18 cellular contexts compared by ENCODE assay signal in the genomic region with DNA sequence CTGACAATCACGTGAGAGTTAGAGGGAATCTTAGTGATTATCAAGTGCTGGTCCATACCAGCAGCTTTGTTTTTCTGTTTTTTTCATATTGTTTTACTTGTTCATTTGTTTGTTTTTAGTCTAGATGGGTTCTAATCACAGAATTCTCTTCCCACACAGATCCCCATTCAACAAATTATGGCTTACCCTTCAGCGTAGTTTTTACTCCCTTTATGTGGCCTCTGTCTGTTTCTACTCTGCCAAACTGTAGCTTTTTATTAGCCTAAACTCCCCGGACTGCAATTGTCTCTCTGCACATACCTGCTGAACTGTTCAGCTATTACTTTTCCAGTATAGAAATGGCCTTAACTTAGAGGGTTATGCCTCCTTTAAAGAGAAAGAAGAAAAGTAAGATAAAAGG.
DNase-seq lines count a peak whose midpoint lies in the region; ATAC-seq and TF ChIP-seq lines count a peak whose summit lies in the region.
"Had no signal": no experiment of that assay in that cellular context is flagged by ENCODE, and none has a peak within 500 bp of the region (broad histone marks: within the 10 kb centered on the region; RNA-seq: fewer than 3 reads in every experiment).

No MANE protein-coding gene starts in this region.

- no peaks in the 10 kb centered on the region for H3K27me3 Mint-ChIP-seq in neural progenitor cell (ENCODE audit: insufficient read depth, low read depth)
- peaks cover 0 to 3% (median 0%) of the 10 kb centered on the region in 5 donors for H3K27me3 Mint-ChIP-seq in naive thymus-derived CD8-positive, alpha-beta T cell
- H3K27me3 Mint-ChIP-seq: B cell; CD4-positive, alpha-beta T cell had no signal

- H3K9ac ChIP-seq in neural progenitor cell, result no peak overlapping the region
- H3K9ac ChIP-seq: BLaER1 treated with 17β-estradiol and CSF1 and Interleukin-3, amounts not matched to agents 10 nM and 100 nM had no signal

- no peak overlapping the region for H3K4me3 ChIP-seq in HEK293 (ENCODE audit: low read depth, low read length)
- H3K4me3 ChIP-seq in neural progenitor cell, result no peak overlapping the region
- H3K4me3 ChIP-seq: A549; BLaER1 treated with 17β-estradiol and CSF1 and Interleukin-3, amounts not matched to agents 10 nM and 100 nM had no signal

- H3F3A ChIP-seq in neural progenitor cell (ENCODE audit: low read depth), result no peaks in the 10 kb centered on the region

- no peaks in the 10 kb centered on the region for H3K36me3 Mint-ChIP-seq in neural progenitor cell
- H3K36me3 Mint-ChIP-seq in naive thymus-derived CD8-positive, alpha-beta T cell, result no peaks in the 10 kb centered on the region
- H3K36me3 Mint-ChIP-seq: CD8-positive, alpha-beta T cell had no signal

- DNase-seq in NCI-H2227 treated with DMSO at 0.1 percent for 48 hours (lab: John Stamatoyannopoulos, UW) (peak; percentile 10), NCI-H2227 (lab: John Stamatoyannopoulos, UW; ENCODE audit: unreplicated experiment) (no peak), neural progenitor cell (ENCODE audit: low spot score) (no peak)
- no peak for DNase-seq in naive thymus-derived CD8-positive, alpha-beta T cell
- DNase-seq: AML-193; Caco-2; Calu3; CD4-positive, alpha-beta T cell; CD8-positive, alpha-beta T cell; DMS79 treated with DMSO at 0.1 percent for 48 hours; GF-D8 had no signal

- CTCF ChIA-PET in HEK293 (lab: Yijun Ruan, JAX), result no interaction called here

- no peaks in the 10 kb centered on the region for H4K20me1 ChIP-seq in neural progenitor cell (ENCODE audit: low read depth)
- H4K20me1 ChIP-seq: BLaER1 treated with 17β-estradiol and CSF1 and Interleukin-3, amounts not matched to agents 10 nM and 100 nM had no signal

- no peaks in the 10 kb centered on the region for H3K27me3 ChIP-seq in neural progenitor cell
- H3K27me3 ChIP-seq: BLaER1 treated with 17β-estradiol and CSF1 and Interleukin-3, amounts not matched to agents 10 nM and 100 nM had no signal

- POLR2A ChIA-PET in HEK293 (lab: Yijun Ruan, JAX), result no interaction called here
- POLR2A ChIA-PET in naive thymus-derived CD8-positive, alpha-beta T cell (lab: Charles Lee), result no interaction called here

- H3K27ac ChIP-seq in HEK293 (ENCODE audit: extremely low read depth, low read depth, low read length) (no peak overlapping the region), neural progenitor cell (no peak overlapping the region)
- H3K27ac ChIP-seq: 22Rv1; BLaER1 treated with 17β-estradiol and CSF1 and Interleukin-3, amounts not matched to agents 10 nM and 100 nM; C4-2B had no signal

- no peak for ATAC-seq in HG02798 (IDR thresholded peaks at IDR 0.05; ENCODE audit: poor library complexity, unreplicated experiment)
- ATAC-seq in naive thymus-derived CD8-positive, alpha-beta T cell, result no peak
- ATAC-seq: A549; CD8-positive, alpha-beta T cell had no signal

- no peak overlapping the region for H3K4me2 ChIP-seq in neural progenitor cell
- H3K4me2 ChIP-seq: A549; BLaER1 treated with 17β-estradiol and CSF1 and Interleukin-3, amounts not matched to agents 10 nM and 100 nM had no signal

- no peaks in the 10 kb centered on the region for H3K9me3 Mint-ChIP-seq in neural progenitor cell
- peaks cover 0 to 3% (median 0%) of the 10 kb centered on the region in 9 donors for H3K9me3 Mint-ChIP-seq in naive thymus-derived CD8-positive, alpha-beta T cell
- H3K9me3 Mint-ChIP-seq: CD8-positive, alpha-beta T cell had no signal

- H3K4me1 ChIP-seq in HEK293 (ENCODE audit: control insufficient read depth, insufficient read depth, low read length) (no peaks in the 10 kb centered on the region; the same call in 1 of the 2 replicates), neural progenitor cell (peaks cover 15% of the 10 kb centered on the region)
- H3K4me1 ChIP-seq: A549 had no signal

- no peak overlapping the region for H3K4me3 Mint-ChIP-seq in neural progenitor cell
- H3K4me3 Mint-ChIP-seq in naive thymus-derived CD8-positive, alpha-beta T cell, result no peak overlapping the region
- H3K4me3 Mint-ChIP-seq: B cell; CD4-positive, alpha-beta T cell; CD8-positive, alpha-beta T cell had no signal

- H3K79me2 ChIP-seq in neural progenitor cell (ENCODE audit: low read depth), result no peaks in the 10 kb centered on the region

- peak overlapping the region; percentile 1 for H2AFZ ChIP-seq in neural progenitor cell (replicated peaks)

- H3K9me3 ChIP-seq in HEK293 (ENCODE audit: control insufficient read depth, insufficient read depth, low read depth, low read length), result no peaks in the 10 kb centered on the region
- no peaks in the 10 kb centered on the region for H3K9me3 ChIP-seq in neural progenitor cell (ENCODE audit: low read depth)
- H3K9me3 ChIP-seq: A549; BLaER1 treated with 17β-estradiol and CSF1 and Interleukin-3, amounts not matched to agents 10 nM and 100 nM; Caco-2 had no signal

- no peak overlapping the region for H3K27ac Mint-ChIP-seq in neural progenitor cell
- no peak overlapping the region for H3K27ac Mint-ChIP-seq in naive thymus-derived CD8-positive, alpha-beta T cell
- H3K27ac Mint-ChIP-seq: B cell; CD4-positive, alpha-beta T cell; CD8-positive, alpha-beta T cell had no signal

- H3K4me1 Mint-ChIP-seq in neural progenitor cell, result no peaks in the 10 kb centered on the region
- no peaks in the 10 kb centered on the region for H3K4me1 Mint-ChIP-seq in naive thymus-derived CD8-positive, alpha-beta T cell
- H3K4me1 Mint-ChIP-seq: B cell had no signal

- no peak for TF ChIP-seq CTCF in HEK293 (tag by site-specific recombination; IDR thresholded peaks at IDR 0.05)
- no peak for TF ChIP-seq CTCF in neural progenitor cell (IDR thresholded peaks at IDR 0.05)

- H3K36me3 ChIP-seq in HEK293 (ENCODE audit: control insufficient read depth in 2 of 2, insufficient read depth in 1 of 2, low read length in 2 of 2) (no peaks in the 10 kb centered on the region), neural progenitor cell (no peaks in the 10 kb centered on the region)
- H3K36me3 ChIP-seq: BLaER1 treated with 17β-estradiol and CSF1 and Interleukin-3, amounts not matched to agents 10 nM and 100 nM had no signal

TF ChIP-seq in HEK293, 187 proteins besides CTCF, POLR2A, EP300 and RAD21:
- TF ChIP-seq ZNF610 (tag by site-specific recombination; IDR thresholded peaks at IDR 0.05; ENCODE audit: borderline replicate concordance) (no peak), ZNF19 (tag by site-specific recombination; IDR thresholded peaks at IDR 0.05; ENCODE audit: low read depth) (no peak), ZNF324 (tag by site-specific recombination; IDR thresholded peaks at IDR 0.05) (no peak), ZBTB8A (tag by site-specific recombination; IDR thresholded peaks at IDR 0.05) (no peak), MZF1 (tag by site-specific recombination; IDR thresholded peaks at IDR 0.05; ENCODE audit: borderline replicate concordance) (peak; percentile 79; the same call in 1 of the 2 replicates), GLIS1 (tag by site-specific recombination; IDR thresholded peaks at IDR 0.05) (no peak), ZNF670 (tag by site-specific recombination; IDR thresholded peaks at IDR 0.05; ENCODE audit: low read depth) (no peak), SETDB1 (IDR thresholded peaks at IDR 0.05; ENCODE audit: insufficient read length, low read length) (no peak), PRDM1 (tag by site-specific recombination; IDR thresholded peaks at IDR 0.05) (no peak), YY2 (tag by site-specific recombination; IDR thresholded peaks at IDR 0.05) (no peak)
- TF ChIP-seq, protein P1, sequence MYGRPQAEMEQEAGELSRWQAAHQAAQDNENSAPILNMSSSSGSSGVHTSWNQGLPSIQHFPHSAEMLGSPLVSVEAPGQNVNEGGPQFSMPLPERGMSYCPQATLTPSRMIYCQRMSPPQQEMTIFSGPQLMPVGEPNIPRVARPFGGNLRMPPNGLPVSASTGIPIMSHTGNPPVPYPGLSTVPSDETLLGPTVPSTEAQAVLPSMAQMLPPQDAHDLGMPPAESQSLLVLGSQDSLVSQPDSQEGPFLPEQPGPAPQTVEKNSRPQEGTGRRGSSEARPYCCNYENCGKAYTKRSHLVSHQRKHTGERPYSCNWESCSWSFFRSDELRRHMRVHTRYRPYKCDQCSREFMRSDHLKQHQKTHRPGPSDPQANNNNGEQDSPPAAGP (tag by site-specific recombination; IDR thresholded peaks at IDR 0.05), result no peak
- TF ChIP-seq, protein P2, sequence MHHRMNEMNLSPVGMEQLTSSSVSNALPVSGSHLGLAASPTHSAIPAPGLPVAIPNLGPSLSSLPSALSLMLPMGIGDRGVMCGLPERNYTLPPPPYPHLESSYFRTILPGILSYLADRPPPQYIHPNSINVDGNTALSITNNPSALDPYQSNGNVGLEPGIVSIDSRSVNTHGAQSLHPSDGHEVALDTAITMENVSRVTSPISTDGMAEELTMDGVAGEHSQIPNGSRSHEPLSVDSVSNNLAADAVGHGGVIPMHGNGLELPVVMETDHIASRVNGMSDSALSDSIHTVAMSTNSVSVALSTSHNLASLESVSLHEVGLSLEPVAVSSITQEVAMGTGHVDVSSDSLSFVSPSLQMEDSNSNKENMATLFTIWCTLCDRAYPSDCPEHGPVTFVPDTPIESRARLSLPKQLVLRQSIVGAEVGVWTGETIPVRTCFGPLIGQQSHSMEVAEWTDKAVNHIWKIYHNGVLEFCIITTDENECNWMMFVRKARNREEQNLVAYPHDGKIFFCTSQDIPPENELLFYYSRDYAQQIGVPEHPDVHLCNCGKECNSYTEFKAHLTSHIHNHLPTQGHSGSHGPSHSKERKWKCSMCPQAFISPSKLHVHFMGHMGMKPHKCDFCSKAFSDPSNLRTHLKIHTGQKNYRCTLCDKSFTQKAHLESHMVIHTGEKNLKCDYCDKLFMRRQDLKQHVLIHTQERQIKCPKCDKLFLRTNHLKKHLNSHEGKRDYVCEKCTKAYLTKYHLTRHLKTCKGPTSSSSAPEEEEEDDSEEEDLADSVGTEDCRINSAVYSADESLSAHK (tag by site-specific recombination; IDR thresholded peaks at IDR 0.05), result peak; percentile 74
